In the genomic region with DNA sequence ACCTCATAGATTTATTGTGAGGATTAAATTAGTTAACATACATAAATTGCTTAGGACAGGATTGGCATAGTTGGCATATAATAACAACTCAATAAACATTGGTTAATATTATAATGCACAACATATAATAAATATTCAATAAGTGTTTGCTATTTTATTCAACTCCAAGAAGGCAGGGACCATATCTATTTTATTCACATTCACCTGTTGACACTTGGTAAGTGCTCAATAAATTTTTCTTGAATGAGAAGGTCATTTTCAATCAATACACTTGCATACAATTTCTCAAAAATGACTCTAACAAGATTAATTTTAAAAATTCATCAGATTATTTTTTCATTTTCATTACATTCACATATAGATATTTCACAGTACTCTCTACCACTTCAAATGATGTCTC, we compare ENCODE assay signal across 28 cellular contexts. TPM values are rescaled to one million over a fixed set of nuclear protein-coding genes. Genes with fewer than 3 reads are reported as not detected.
A peak's percentile ranks its signal among the peaks of the same experiment; 100 is the strongest.
DNase-seq lines count a peak whose midpoint lies in the region; FAIRE-seq lines count a peak whose summit lies in the region.
"Had no signal": no experiment of that assay in that cellular context is flagged by ENCODE, and none has a peak within 500 bp of the region (broad histone marks: within the 10 kb centered on the region; RNA-seq: fewer than 3 reads in every experiment).

No MANE protein-coding gene starts in this region.

- H3K9me3 ChIP-seq in subcutaneous abdominal adipose tissue (ENCODE audit: control insufficient read depth in 5 of 5, low read length in 5 of 5) = no peaks in the 10 kb centered on the region
- H3K9me3 ChIP-seq: left ventricle myocardium inferior, transverse colon had no signal

- H3K4me3 ChIP-seq in subcutaneous abdominal adipose tissue (ENCODE audit: low read depth in 1 of 5, low read length in 5 of 5) = no peak overlapping the region
- H3K4me3 ChIP-seq: K562, left ventricle myocardium inferior, transverse colon had no signal

- H3K36me3 Mint-ChIP-seq in activated naive CD4-positive, alpha-beta T cell treated with anti-CD3 and anti-CD28 coated beads, Interleukin-2, amount 50 U/mL, for 24 hours = no peaks in the 10 kb centered on the region
- no peaks in the 10 kb centered on the region for H3K36me3 Mint-ChIP-seq in activated CD4-positive, alpha-beta memory T cell treated with anti-CD3 and anti-CD28 coated beads for 36 hours
- H3K36me3 Mint-ChIP-seq: brain had no signal

- H3K36me3 ChIP-seq in subcutaneous abdominal adipose tissue (ENCODE audit: control insufficient read depth in 5 of 5, insufficient read depth in 5 of 5, low read length in 5 of 5) = no peaks in the 10 kb centered on the region
- H3K36me3 ChIP-seq: left ventricle myocardium inferior, transverse colon had no signal

- H3K4me1 ChIP-seq in subcutaneous abdominal adipose tissue (ENCODE audit: control insufficient read depth in 5 of 5, insufficient read depth in 5 of 5, low read length in 5 of 5) = peaks cover 0 to 15% (median 12%) of the 10 kb centered on the region in 5 donors
- H3K4me1 ChIP-seq: foreskin keratinocyte, left ventricle myocardium inferior had no signal

- H3K27me3 Mint-ChIP-seq in activated naive CD4-positive, alpha-beta T cell treated with anti-CD3 and anti-CD28 coated beads, Interleukin-2, amount 50 U/mL, for 24 hours = no peaks in the 10 kb centered on the region
- H3K27me3 Mint-ChIP-seq in activated CD4-positive, alpha-beta memory T cell treated with anti-CD3 and anti-CD28 coated beads for 36 hours = no peaks in the 10 kb centered on the region

- DNase-seq in activated naive CD4-positive, alpha-beta T cell (lab: John Stamatoyannopoulos, UW) = no peak
- DNase-seq in activated CD4-positive, alpha-beta memory T cell treated with anti-CD3 and anti-CD28 coated beads for 36 hours = no peak
- DNase-seq in SHP77 treated with DMSO at 0.1 percent for 48 hours (lab: John Stamatoyannopoulos, UW) (no peak), germinal center (ENCODE audit: low spot score) (no peak), COLO668 (lab: John Stamatoyannopoulos, UW; ENCODE audit: unreplicated experiment) (no peak)
- DNase-seq: C1 segment of cervical spinal cord; DMS 273 treated with DMSO at 0.1 percent for 48 hours; effector CD8-positive, alpha-beta T cell; foreskin keratinocyte; hippocampal formation; left ventricle myocardium inferior; NCI-H1436 treated with DMSO at 0.1 percent for 48 hours; NCI-H2107; NCI-H446; NCI-H82; retina; SHP77; stimulated activated CD4-positive, alpha-beta T cell treated with anti-CD3 and anti-CD28 coated beads, Interleukin-4, amount 100 ng/mL, for 24 hours; stimulated activated naive CD4-positive, alpha-beta T cell treated with Interleukin-2 at 50 U/mL for 16 hours; SW 1271; transverse colon had no signal

- peaks cover 56% of the 10 kb centered on the region for H3K4me1 Mint-ChIP-seq in activated naive CD4-positive, alpha-beta T cell treated with anti-CD3 and anti-CD28 coated beads, Interleukin-2, amount 50 U/mL, for 24 hours
- peaks cover 33% of the 10 kb centered on the region for H3K4me1 Mint-ChIP-seq in activated CD4-positive, alpha-beta memory T cell treated with anti-CD3 and anti-CD28 coated beads for 36 hours (ENCODE audit: low read depth)
- H3K4me1 Mint-ChIP-seq: brain, nephron had no signal

- CTCF ChIA-PET in activated CD4-positive, alpha-beta memory T cell treated with anti-CD3 and anti-CD28 coated beads for 36 hours (lab: Charles Lee) = interaction anchor here (1.0 kb wide), 1 partner anchor 316 kb away, joined by 4 read pairs; no protein-coding TSS in a partner anchor

- no peaks in the 10 kb centered on the region for H3K27me3 ChIP-seq in subcutaneous abdominal adipose tissue (ENCODE audit: control insufficient read depth in 5 of 5, insufficient read depth in 4 of 5, low read length in 5 of 5)
- H3K27me3 ChIP-seq: foreskin keratinocyte, transverse colon had no signal

- H3K9me3 Mint-ChIP-seq in activated naive CD4-positive, alpha-beta T cell treated with anti-CD3 and anti-CD28 coated beads, Interleukin-2, amount 50 U/mL, for 24 hours = no peaks in the 10 kb centered on the region
- H3K9me3 Mint-ChIP-seq in activated CD4-positive, alpha-beta memory T cell treated with anti-CD3 and anti-CD28 coated beads for 36 hours = no peaks in the 10 kb centered on the region
- H3K9me3 Mint-ChIP-seq: brain, nephron had no signal

- FAIRE-seq in colon (lab: Jason Lieb, UNC) = peak; percentile 47
- FAIRE-seq: H54 had no signal

- POLR2A ChIA-PET in activated CD4-positive, alpha-beta memory T cell treated with anti-CD3 and anti-CD28 coated beads for 36 hours (lab: Charles Lee) = no interaction called here

- H3K9ac ChIP-seq in subcutaneous abdominal adipose tissue (ENCODE audit: low read length in 5 of 5) = no peak overlapping the region

- H3K27ac Mint-ChIP-seq in activated naive CD4-positive, alpha-beta T cell treated with anti-CD3 and anti-CD28 coated beads, Interleukin-2, amount 50 U/mL, for 24 hours = peak overlapping the region; percentile 20
- peak overlapping the region; percentile 78 for H3K27ac Mint-ChIP-seq in activated CD4-positive, alpha-beta memory T cell treated with anti-CD3 and anti-CD28 coated beads for 36 hours
- H3K27ac Mint-ChIP-seq: brain, nephron had no signal

- peak overlapping the region; percentile 76 for H3K27ac ChIP-seq in subcutaneous abdominal adipose tissue (ENCODE audit: low read depth, low read length)
- H3K27ac ChIP-seq: foreskin keratinocyte, left ventricle myocardium inferior had no signal

- peak overlapping the region; percentile 24 for H3K4me3 Mint-ChIP-seq in activated naive CD4-positive, alpha-beta T cell treated with anti-CD3 and anti-CD28 coated beads, Interleukin-2, amount 50 U/mL, for 24 hours
- no peak overlapping the region for H3K4me3 Mint-ChIP-seq in activated CD4-positive, alpha-beta memory T cell treated with anti-CD3 and anti-CD28 coated beads for 36 hours
- H3K4me3 Mint-ChIP-seq: brain, nephron had no signal

- intact Hi-C loops in activated CD4-positive, alpha-beta memory T cell treated with anti-CD3 and anti-CD28 coated beads for 36 hours (cut with micrococcal nuclease) = no loop called here

RNA-seq across cellular contexts. Expression of gene NUP107, which starts 12.4 kb away (rescaled TPM):
- 100 to 1,000 TPM; 128 TPM for total RNA-seq in activated CD4-positive, alpha-beta memory T cell treated with anti-CD3 and anti-CD28 coated beads for 36 hours
